In the genomic region with DNA sequence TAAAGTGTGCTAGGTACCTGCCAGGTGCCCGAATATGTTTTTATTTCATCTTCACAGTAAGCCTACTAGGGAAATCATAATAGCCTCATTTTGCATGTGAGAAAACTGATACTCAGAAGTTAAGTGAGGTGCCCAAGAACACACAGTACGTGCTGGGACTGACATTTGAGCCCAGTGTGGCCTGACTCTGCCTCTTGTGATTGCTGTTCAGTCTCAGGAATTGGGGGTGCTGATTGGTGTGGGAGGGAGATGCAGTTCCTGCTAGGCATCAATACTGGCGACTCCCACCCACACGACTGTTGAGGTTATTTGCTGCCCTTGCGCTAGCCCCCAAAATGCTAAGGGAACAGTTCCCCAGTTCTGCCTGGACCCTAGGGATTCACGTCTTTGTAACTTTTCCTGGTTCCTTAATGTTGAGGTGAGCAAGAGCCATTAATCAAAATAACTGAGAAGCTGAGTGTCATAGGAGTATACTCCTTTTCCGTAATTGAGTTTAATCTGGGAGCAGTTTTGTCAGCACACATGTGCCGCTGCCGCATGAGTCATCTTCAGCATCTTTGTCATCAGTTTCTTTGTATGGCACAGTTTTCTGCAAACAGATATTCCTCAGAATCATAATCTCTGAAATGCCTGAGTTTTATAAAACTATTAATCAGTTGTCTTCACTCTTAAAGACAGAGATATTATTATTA, we compare ENCODE assay signal across 13 cellular contexts.
DNase-seq lines count a peak whose midpoint lies in the region; ATAC-seq and TF ChIP-seq lines count a peak whose summit lies in the region.
"Had no signal": no experiment of that assay in that cellular context is flagged by ENCODE, and none has a peak within 500 bp of the region (broad histone marks: within the 10 kb centered on the region; RNA-seq: fewer than 3 reads in every experiment).

No MANE protein-coding gene starts in this region.

- H3K4me3 ChIP-seq in CD8-positive, alpha-beta T cell (ENCODE audit: low read depth, low read length), result no peak overlapping the region
- no peak overlapping the region for H3K4me3 ChIP-seq in NB4 (ENCODE audit: low read depth, low read length)
- no peak overlapping the region for H3K4me3 ChIP-seq in naive thymus-derived CD4-positive, alpha-beta T cell (ENCODE audit: low read length)
- no peak overlapping the region for H3K4me3 ChIP-seq in spleen
- no peak overlapping the region for H3K4me3 ChIP-seq in PC-9

- H3K27me3 Mint-ChIP-seq in CD8-positive, alpha-beta T cell (ENCODE audit: low read depth), result no peaks in the 10 kb centered on the region
- H3K27me3 Mint-ChIP-seq in brain, result no peaks in the 10 kb centered on the region
- no peaks in the 10 kb centered on the region for H3K27me3 Mint-ChIP-seq in naive thymus-derived CD4-positive, alpha-beta T cell

- no peaks in the 10 kb centered on the region for H3K9me3 Mint-ChIP-seq in CD8-positive, alpha-beta T cell
- no peaks in the 10 kb centered on the region for H3K9me3 Mint-ChIP-seq in brain
- H3K9me3 Mint-ChIP-seq in naive thymus-derived CD4-positive, alpha-beta T cell, result no peaks in the 10 kb centered on the region

- no peak overlapping the region for H3K4me2 ChIP-seq in PC-9

- no TSS peak for BruUV-seq in PC-9 (replicated peaks; lab: Mats Ljungman, UMichigan)

- intact Hi-C loops in CD8-positive, alpha-beta T cell (cut with DNase I, micrococcal nuclease), result loop anchor here in 1 of 2 experiments (10.0 kb wide), 1 partner anchor 291 kb away; no protein-coding TSS in a partner anchor
- intact Hi-C loops in naive thymus-derived CD4-positive, alpha-beta T cell (cut with micrococcal nuclease), result no loop called here
- intact Hi-C loops in spleen (cut with DNase I; ENCODE audit: low total_unique reads), result no loop called here
- intact Hi-C loops in PC-9 (cut with micrococcal nuclease; ENCODE audit: unreplicated experiment), result no loop called here

- POLR2A ChIA-PET in CD8-positive, alpha-beta T cell (lab: Charles Lee), result interaction anchor here (2.2 to 2.4 kb wide), 2 partner anchors 8 to 67 kb away, joined by 6 to 7 read pairs; no protein-coding TSS in a partner anchor
- POLR2A ChIA-PET in naive thymus-derived CD4-positive, alpha-beta T cell (lab: Charles Lee), result interaction anchor here (0.6 kb wide), 2 partner anchors 36 to 166 kb away, joined by 3 read pairs; no protein-coding TSS in a partner anchor
- POLR2A ChIA-PET in PC-9 (lab: Charles Lee; ENCODE audit: unreplicated experiment), result no interaction called here

- DNase-seq in CD8-positive, alpha-beta T cell, result no peak
- peak; percentile 20 for DNase-seq in NB4 (ENCODE audit: low read depth)
- DNase-seq in naive thymus-derived CD4-positive, alpha-beta T cell, result no peak
- DNase-seq in spleen, result no peak
- DNase-seq in PC-9, result no peak
- no peak for DNase-seq in activated effector memory CD4-positive, alpha-beta T cell treated with Interleukin-2 at 50 U/mL for 16 hours
- DNase-seq in NCI-H774 (lab: John Stamatoyannopoulos, UW), result no peak
- DNase-seq: activated CD4-positive, alpha-beta T cell treated with anti-CD3 and anti-CD28 coated beads for 48 hours; aorta; islet precursor cell; NCI-H524 treated with DMSO at 0.1 percent for 48 hours had no signal

- H3K4me1 Mint-ChIP-seq in CD8-positive, alpha-beta T cell (ENCODE audit: low read depth), result peaks cover 95% of the 10 kb centered on the region
- H3K4me1 Mint-ChIP-seq in brain, result peaks cover 77% of the 10 kb centered on the region
- peaks cover 57 to 99% (median 93%) of the 10 kb centered on the region in 7 donors for H3K4me1 Mint-ChIP-seq in naive thymus-derived CD4-positive, alpha-beta T cell

- peaks cover 91% of the 10 kb centered on the region for H3K4me1 ChIP-seq in CD8-positive, alpha-beta T cell (ENCODE audit: insufficient read depth, low read length)
- peaks cover 66 to 79% of the 10 kb centered on the region in 2 donors for H3K4me1 ChIP-seq in naive thymus-derived CD4-positive, alpha-beta T cell (ENCODE audit: control insufficient read depth in 2 of 2, insufficient read depth in 2 of 2, low read length in 2 of 2)
- peaks cover 29 to 100% (median 74%) of the 10 kb centered on the region in 6 donors for H3K4me1 ChIP-seq in spleen
- H3K4me1 ChIP-seq in PC-9 (replicated peaks; ENCODE audit: insufficient read depth), result no peaks in the 10 kb centered on the region

- TF ChIP-seq CTCF in CD8-positive, alpha-beta T cell (IDR thresholded peaks at IDR 0.05), result no peak
- no peak for TF ChIP-seq CTCF in NB4 (IDR thresholded peaks at IDR 0.05; ENCODE audit: low read depth, low read length)
- no peak for TF ChIP-seq CTCF in brain (conservative IDR thresholded peaks at IDR 0.05)
- TF ChIP-seq CTCF in spleen (IDR thresholded peaks at IDR 0.05 in 8 of 11, conservative IDR thresholded peaks at IDR 0.05 in 3 of 11), result no peak
- TF ChIP-seq CTCF in PC-9 (conservative IDR thresholded peaks at IDR 0.05), result no peak

- peaks cover 66% of the 10 kb centered on the region for H3K36me3 Mint-ChIP-seq in CD8-positive, alpha-beta T cell
- peaks cover 18% of the 10 kb centered on the region for H3K36me3 Mint-ChIP-seq in brain
- H3K36me3 Mint-ChIP-seq in naive thymus-derived CD4-positive, alpha-beta T cell, result peaks cover 0 to 36% (median 9%) of the 10 kb centered on the region in 5 donors

- no peaks in the 10 kb centered on the region for H4K20me1 ChIP-seq in PC-9 (ENCODE audit: insufficient read depth)

- ATAC-seq in CD8-positive, alpha-beta T cell, result no peak
- ATAC-seq in naive thymus-derived CD4-positive, alpha-beta T cell, result no peak

- CTCF ChIA-PET in CD8-positive, alpha-beta T cell (lab: Charles Lee), result interaction anchor here (1.6 kb wide), 1 partner anchor 13 kb away, joined by 4 read pairs; no protein-coding TSS in a partner anchor
- CTCF ChIA-PET in naive thymus-derived CD4-positive, alpha-beta T cell (lab: Charles Lee), result interaction anchor here (0.7 kb wide), 1 partner anchor 36 kb away, joined by 3 read pairs; no protein-coding TSS in a partner anchor
- CTCF ChIA-PET in PC-9 (lab: Charles Lee), result no interaction called here

- no peaks in the 10 kb centered on the region for H3K79me2 ChIP-seq in PC-9 (ENCODE audit: low read depth)

- peak overlapping the region; percentile 94 for H3K27ac Mint-ChIP-seq in CD8-positive, alpha-beta T cell
- peak overlapping the region in 3 of 5 experiments; percentile 19 to 54 (median 47) for H3K27ac Mint-ChIP-seq in brain
- peak overlapping the region in 6 of 9 donors; percentile 18 to 76 (median 68) for H3K27ac Mint-ChIP-seq in naive thymus-derived CD4-positive, alpha-beta T cell

- no peaks in the 10 kb centered on the region for H3K9me3 ChIP-seq in CD8-positive, alpha-beta T cell (ENCODE audit: low read length)
- H3K9me3 ChIP-seq in naive thymus-derived CD4-positive, alpha-beta T cell (ENCODE audit: control insufficient read depth in 2 of 3, low read length in 3 of 3), result no peaks in the 10 kb centered on the region
- H3K9me3 ChIP-seq in spleen, result no peaks in the 10 kb centered on the region
- no peaks in the 10 kb centered on the region for H3K9me3 ChIP-seq in PC-9 (ENCODE audit: insufficient read depth, low read depth)

- H3F3A ChIP-seq in PC-9 (ENCODE audit: insufficient read depth, low read depth), result no peaks in the 10 kb centered on the region

- H3K27me3 ChIP-seq in CD8-positive, alpha-beta T cell (ENCODE audit: insufficient read depth, low read length), result no peaks in the 10 kb centered on the region
- H3K27me3 ChIP-seq in naive thymus-derived CD4-positive, alpha-beta T cell (ENCODE audit: control insufficient read depth in 2 of 2, insufficient read depth in 2 of 2, low read length in 2 of 2), result no peaks in the 10 kb centered on the region
- H3K27me3 ChIP-seq in spleen (replicated peaks in 1 of 7) (no peaks in the 10 kb centered on the region), PC-9 (ENCODE audit: insufficient read depth, low read depth) (no peaks in the 10 kb centered on the region)

- H3K9me2 ChIP-seq in PC-9 (ENCODE audit: insufficient read depth), result no peaks in the 10 kb centered on the region

- no peak overlapping the region for H3K4me3 Mint-ChIP-seq in CD8-positive, alpha-beta T cell
- no peak overlapping the region for H3K4me3 Mint-ChIP-seq in brain
- H3K4me3 Mint-ChIP-seq in naive thymus-derived CD4-positive, alpha-beta T cell, result peak overlapping the region in 2 of 10 donors; percentile 26 to 87

- peaks cover 4% of the 10 kb centered on the region for H3K36me3 ChIP-seq in CD8-positive, alpha-beta T cell (ENCODE audit: insufficient read depth, low read length)
- peaks cover 0 to 13% (median 0%) of the 10 kb centered on the region in 3 experiments for H3K36me3 ChIP-seq in naive thymus-derived CD4-positive, alpha-beta T cell (ENCODE audit: control insufficient read depth in 2 of 3, insufficient read depth in 3 of 3, low read length in 3 of 3)
- H3K36me3 ChIP-seq in spleen (peaks cover 0 to 40% (median 0%) of the 10 kb centered on the region in 6 donors), PC-9 (ENCODE audit: low read depth) (no peaks in the 10 kb centered on the region)

- no peak for TF ChIP-seq POLR2A in NB4 (IDR thresholded peaks at IDR 0.05; ENCODE audit: extremely low read depth, insufficient read length)
- no peak for TF ChIP-seq POLR2A in spleen (IDR thresholded peaks at IDR 0.05)

- no peak overlapping the region for H2AFZ ChIP-seq in PC-9

- no peak overlapping the region for H3K27ac ChIP-seq in CD8-positive, alpha-beta T cell (ENCODE audit: low read depth, low read length)
- H3K27ac ChIP-seq in naive thymus-derived CD4-positive, alpha-beta T cell (ENCODE audit: low read depth, low read length), result no peak overlapping the region
- H3K27ac ChIP-seq in spleen, result peak overlapping the region in 4 of 8 donors; percentile 4 to 51 (median 17)
- H3K27ac ChIP-seq in PC-9, result no peak overlapping the region
- H3K27ac ChIP-seq: HL-60 had no signal

- WGBS in spleen, 5 donors, result 77 to 89% (median 81%) methylated on average over 9 of the region's 9 CpGs
